12 cellular contexts compared by ENCODE assay signal in the genomic region with DNA sequence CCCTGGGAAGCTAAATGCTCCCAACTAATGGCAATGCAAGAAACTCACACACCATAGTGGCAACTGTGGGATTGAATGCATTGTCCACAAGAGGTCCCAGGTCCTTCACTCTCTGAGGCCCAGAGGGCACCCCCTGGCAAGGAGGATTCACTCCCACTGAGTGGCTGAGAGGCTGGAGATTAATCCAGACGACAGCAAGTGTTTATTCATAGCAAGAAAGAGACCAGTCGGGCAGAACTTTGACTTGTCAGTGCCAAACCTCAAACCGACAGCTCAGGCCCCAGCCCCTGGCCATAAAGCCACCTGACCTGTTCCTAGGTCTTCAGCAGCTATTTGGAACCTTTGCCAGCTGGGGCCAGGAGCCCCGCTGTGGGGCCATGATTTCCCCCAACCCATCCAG. TPM values are rescaled to one million over a fixed set of nuclear protein-coding genes. Genes with fewer than 3 reads are reported as not detected.
DNase-seq lines count a peak whose midpoint lies in the region; ATAC-seq, FAIRE-seq and TF ChIP-seq lines count a peak whose summit lies in the region.
"Had no signal": no experiment of that assay in that cellular context is flagged by ENCODE, and none has a peak within 500 bp of the region (broad histone marks: within the 10 kb centered on the region; RNA-seq: fewer than 3 reads in every experiment).

No MANE protein-coding gene starts in this region.

- no peak for TF ChIP-seq CTCF in C4-2B (conservative IDR thresholded peaks at IDR 0.05)
- TF ChIP-seq CTCF in tibial artery (IDR thresholded peaks at IDR 0.05): no peak

- H3K27ac ChIP-seq in C4-2B (peak overlapping the region; percentile 94), tibial artery (no peak overlapping the region)

- peak; percentile 73 for ATAC-seq in HG02852 (IDR thresholded peaks at IDR 0.05; ENCODE audit: unreplicated experiment)
- no peak for ATAC-seq in activated T-cell treated with anti-CD3 and anti-CD28 coated beads, Interleukin-2, amount 50 U/mL, for 4 hours

- H3K4me3 ChIP-seq in MG63 (no peak overlapping the region), tibial artery (no peak overlapping the region)

- peak; percentile 77 for FAIRE-seq in GM19239 (lab: Jason Lieb, UNC)

- peaks cover 16% of the 10 kb centered on the region for H3K4me1 Mint-ChIP-seq in activated T-cell treated with anti-CD3 and anti-CD28 coated beads, Interleukin-2, amount 50 U/mL, for 4 hours (ENCODE audit: low read depth)

- no peak overlapping the region for H3K4me3 Mint-ChIP-seq in activated T-cell treated with anti-CD3 and anti-CD28 coated beads, Interleukin-2, amount 50 U/mL, for 4 hours
- H3K4me3 Mint-ChIP-seq: stimulated activated naive CD8-positive, alpha-beta T cell treated with anti-CD3 and anti-CD28 coated beads, Interleukin-15, Interleukin-2, amounts not matched to agents 100 ng/mL and 50 ng/mL, for 24 hours had no signal

- DNase-seq in GM19239 (ENCODE audit: insufficient read length, low spot score) (no peak), MG63 (peak; percentile 78), HK-2 (ENCODE audit: unreplicated experiment) (no peak), tibial artery (no peak), GM19240 (ENCODE audit: insufficient read length, low spot score) (no peak)
- no peak for DNase-seq in activated T-cell treated with anti-CD3 and anti-CD28 coated beads, Interleukin-2, amount 50 U/mL, for 4 hours
- DNase-seq: activated T-cell treated with anti-CD3 and anti-CD28 coated beads, Interleukin-2, amount 50 U/mL, for 1 hour had no signal

- no peaks in the 10 kb centered on the region for H3K9me3 Mint-ChIP-seq in activated T-cell treated with anti-CD3 and anti-CD28 coated beads, Interleukin-2, amount 50 U/mL, for 4 hours
- H3K9me3 Mint-ChIP-seq: IgD-negative memory B cell; stimulated activated naive CD8-positive, alpha-beta T cell treated with anti-CD3 and anti-CD28 coated beads, Interleukin-15, Interleukin-2, amounts not matched to agents 100 ng/mL and 50 ng/mL, for 24 hours had no signal

- intact Hi-C loops in tibial artery (cut with DNase I; ENCODE audit: low total_unique reads): no loop called here

- no peaks in the 10 kb centered on the region for H3K36me3 Mint-ChIP-seq in activated T-cell treated with anti-CD3 and anti-CD28 coated beads, Interleukin-2, amount 50 U/mL, for 4 hours (ENCODE audit: insufficient read depth)
- H3K36me3 Mint-ChIP-seq: IgD-negative memory B cell had no signal

- H3K36me3 ChIP-seq in MG63 (no peaks in the 10 kb centered on the region), tibial artery (no peaks in the 10 kb centered on the region)

- H3K27me3 ChIP-seq in MG63 (no peaks in the 10 kb centered on the region), tibial artery (no peaks in the 10 kb centered on the region)

- H3K27me3 Mint-ChIP-seq in activated T-cell treated with anti-CD3 and anti-CD28 coated beads, Interleukin-2, amount 50 U/mL, for 4 hours (ENCODE audit: low read depth): no peaks in the 10 kb centered on the region
- H3K27me3 Mint-ChIP-seq: IgD-negative memory B cell; stimulated activated naive CD8-positive, alpha-beta T cell treated with anti-CD3 and anti-CD28 coated beads, Interleukin-15, Interleukin-2, amounts not matched to agents 100 ng/mL and 50 ng/mL, for 24 hours had no signal

- H3K4me1 ChIP-seq in tibial artery: no peaks in the 10 kb centered on the region

- H3K9me3 ChIP-seq in MG63 (no peaks in the 10 kb centered on the region), tibial artery (no peaks in the 10 kb centered on the region)

RNA-seq across cellular contexts. Expression of a gene that starts 54.5 kb away (rescaled TPM):
- not detected in 2 replicates for total RNA-seq in MG63 (2014; rRNA removed; shearing (Covaris generic); ENCODE audit: low replicate concordance)
- under 1 TPM; 0.18 to 0.52 (median 0.18) TPM for total RNA-seq in activated T-cell treated with anti-CD3 and anti-CD28 coated beads, Interleukin-2, amount 50 U/mL, for 4 hours
- total RNA-seq: glomerular endothelial cell had no signal
